Comparison of ENCODE assay signal across 8 cellular contexts in genomic region chr4:139666735-139667266, GRCh38. TPM values are rescaled to one million over a fixed set of nuclear protein-coding genes. Genes with fewer than 3 reads are reported as not detected.
DNase-seq lines count a peak whose midpoint lies in the region; ATAC-seq and TF ChIP-seq lines count a peak whose summit lies in the region.

No MANE protein-coding gene starts in this region.

- no peaks in the 10 kb centered on the region for H3K9me3 Mint-ChIP-seq in activated CD8-positive, alpha-beta memory T cell treated with anti-CD3 and anti-CD28 coated beads, Interleukin-2, amount 10 ng/mL, durations not matched to agents 7 days and 5 days (ENCODE audit: low read depth)
- H3K9me3 Mint-ChIP-seq in activated B cell treated with CpG ODN at 0.5 μM for 24 hours, result no peaks in the 10 kb centered on the region
- no peaks in the 10 kb centered on the region for H3K9me3 Mint-ChIP-seq in osteocyte (ENCODE audit: unreplicated experiment)

- CTCF ChIA-PET in activated CD8-positive, alpha-beta memory T cell treated with anti-CD3 and anti-CD28 coated beads, Interleukin-2, amount 10 ng/mL, durations not matched to agents 7 days and 5 days (lab: Charles Lee), result interaction anchor here (1.0 to 2.4 kb wide), 4 partner anchors 9 to 16 kb away, joined by 4 to 27 read pairs (median 4); no protein-coding TSS in a partner anchor
- CTCF ChIA-PET in activated B cell treated with CpG ODN at 0.5 μM for 24 hours (lab: Charles Lee), result interaction anchor here (1.7 kb wide), 1 partner anchor 14 kb away, joined by 5 read pairs; no protein-coding TSS in a partner anchor

- H3K36me3 Mint-ChIP-seq in activated CD8-positive, alpha-beta memory T cell treated with anti-CD3 and anti-CD28 coated beads, Interleukin-2, amount 10 ng/mL, durations not matched to agents 7 days and 5 days, result peaks cover 3% of the 10 kb centered on the region
- H3K36me3 Mint-ChIP-seq in activated B cell treated with CpG ODN at 0.5 μM for 24 hours (ENCODE audit: low read depth) (no peaks in the 10 kb centered on the region), osteocyte (ENCODE audit: unreplicated experiment) (no peaks in the 10 kb centered on the region)

- no peak for ATAC-seq in activated CD8-positive, alpha-beta memory T cell treated with anti-CD3 and anti-CD28 coated beads, Interleukin-2, amount 10 ng/mL, durations not matched to agents 7 days and 5 days
- no peak for ATAC-seq in activated B cell treated with CpG ODN at 0.5 μM for 24 hours (ENCODE audit: low read depth)

- no peak for DNase-seq in activated CD8-positive, alpha-beta memory T cell treated with anti-CD3 and anti-CD28 coated beads, Interleukin-2, amount 10 ng/mL, durations not matched to agents 7 days and 5 days
- DNase-seq in activated CD8-positive, alpha-beta memory T cell treated with anti-CD3 and anti-CD28 coated beads, Interleukin-2, amount 50 U/mL, for 48 hours, result no peak
- peak; percentile 25 for DNase-seq in NCI-H1436 (lab: John Stamatoyannopoulos, UW)
- DNase-seq in activated B cell treated with CpG ODN at 0.5 μM for 24 hours, result no peak
- peak; percentile 58 for DNase-seq in fibroblast of villous mesenchyme (ENCODE audit: low read depth)
- DNase-seq in osteocyte (ENCODE audit: extremely low spot score, unreplicated experiment), result no peak
- DNase-seq in posterior vena cava (ENCODE audit: low spot score), result no peak
- no peak for DNase-seq in T1000 (lab: John Stamatoyannopoulos, UW)

- peak overlapping the region; percentile 84 for H3K4me3 Mint-ChIP-seq in activated CD8-positive, alpha-beta memory T cell treated with anti-CD3 and anti-CD28 coated beads, Interleukin-2, amount 10 ng/mL, durations not matched to agents 7 days and 5 days
- H3K4me3 Mint-ChIP-seq in activated B cell treated with CpG ODN at 0.5 μM for 24 hours, result peak overlapping the region; percentile 85
- peak overlapping the region; percentile 84 for H3K4me3 Mint-ChIP-seq in osteocyte (ENCODE audit: unreplicated experiment)

- H3K4me1 Mint-ChIP-seq in activated CD8-positive, alpha-beta memory T cell treated with anti-CD3 and anti-CD28 coated beads, Interleukin-2, amount 10 ng/mL, durations not matched to agents 7 days and 5 days, result peaks cover 27% of the 10 kb centered on the region
- H3K4me1 Mint-ChIP-seq in activated B cell treated with CpG ODN at 0.5 μM for 24 hours (peaks cover 16% of the 10 kb centered on the region), osteocyte (ENCODE audit: unreplicated experiment) (peaks cover 32% of the 10 kb centered on the region)

- H3K4me3 ChIP-seq in fibroblast of villous mesenchyme (ENCODE audit: low read depth, low read length), result no peak overlapping the region

- intact Hi-C loops in activated B cell treated with CpG ODN at 0.5 μM for 24 hours (cut with micrococcal nuclease), result loop anchor here (10.0 kb wide), 1 partner anchor 488 kb away; the partner anchor contains the start of gene MAML3
- intact Hi-C loops in posterior vena cava (cut with DNase I), result loop anchor here in 1 of 2 donors (10.0 kb wide), 1 partner anchor 488 kb away; the partner anchor contains the start of gene MAML3

- H3K27ac Mint-ChIP-seq in activated CD8-positive, alpha-beta memory T cell treated with anti-CD3 and anti-CD28 coated beads, Interleukin-2, amount 10 ng/mL, durations not matched to agents 7 days and 5 days, result peak overlapping the region; percentile 94
- no peak overlapping the region for H3K27ac Mint-ChIP-seq in activated B cell treated with CpG ODN at 0.5 μM for 24 hours
- H3K27ac Mint-ChIP-seq in osteocyte (ENCODE audit: unreplicated experiment), result peak overlapping the region; percentile 98

- no peaks in the 10 kb centered on the region for H3K27me3 Mint-ChIP-seq in activated CD8-positive, alpha-beta memory T cell treated with anti-CD3 and anti-CD28 coated beads, Interleukin-2, amount 10 ng/mL, durations not matched to agents 7 days and 5 days
- H3K27me3 Mint-ChIP-seq in activated B cell treated with CpG ODN at 0.5 μM for 24 hours (no peaks in the 10 kb centered on the region), osteocyte (ENCODE audit: unreplicated experiment) (no peaks in the 10 kb centered on the region)

- TF ChIP-seq CTCF in activated B cell treated with CpG ODN at 0.5 μM for 24 hours (IDR thresholded peaks at IDR 0.05), result no peak
- no peak for TF ChIP-seq CTCF in fibroblast of villous mesenchyme (IDR thresholded peaks at IDR 0.05; ENCODE audit: insufficient read depth, low read depth, low read length)
- TF ChIP-seq CTCF in osteocyte (IDR thresholded peaks at IDR 0.05), result no peak

- POLR2A ChIA-PET in activated B cell treated with CpG ODN at 0.5 μM for 24 hours (lab: Charles Lee), result interaction anchor here (0.6 to 1.0 kb wide), 2 partner anchors 8 to 10 kb away, joined by 3 read pairs; no protein-coding TSS in a partner anchor

RNA-seq across cellular contexts. Expression of gene MGST2, which starts 1.2 kb away (rescaled TPM):
- total RNA-seq in activated CD8-positive, alpha-beta memory T cell treated with anti-CD3 and anti-CD28 coated beads, Interleukin-2, amount 10 ng/mL, durations not matched to agents 7 days and 5 days, result 10 to 100 TPM; 10.2 to 21.1 TPM
- total RNA-seq in activated B cell treated with CpG ODN at 0.5 μM for 24 hours, result 0.71 and 1.2 TPM in 2 replicates
- total RNA-seq in fibroblast of villous mesenchyme, result 8.7 and 16.8 TPM in 2 replicates
- 29.2 and 29.9 TPM in 2 replicates for total RNA-seq in osteocyte
- total RNA-seq in posterior vena cava, result 10 to 100 TPM; 41.1 to 41.2 TPM

Comparison
In these comparisons a context has a peak if more than half of its experiments do, and no peak if none do; other contexts are left out.
1. DNase-seq: peak in NCI-H1436 (single experiment) and fibroblast of villous mesenchyme (single experiment); none in activated CD8-positive, alpha-beta memory T cell treated with anti-CD3 and anti-CD28 coated beads, Interleukin-2, amount 10 ng/mL, durations not matched to agents 7 days and 5 days (single experiment), activated CD8-positive, alpha-beta memory T cell treated with anti-CD3 and anti-CD28 coated beads, Interleukin-2, amount 50 U/mL, for 48 hours (single experiment), activated B cell treated with CpG ODN at 0.5 μM for 24 hours (single experiment), osteocyte (single experiment), posterior vena cava (single experiment) and T1000 (single experiment).
2. Peak in every context shown above with its lines, with median percentiles within 50 percentile points of each other: H3K4me3 Mint-ChIP-seq.